Comparison of ENCODE assay signal across 8 cellular contexts in genomic region chr19:45406165-45406956, GRCh38. TPM values are rescaled to one million over a fixed set of nuclear protein-coding genes. Genes with fewer than 3 reads are reported as not detected.
A peak's percentile ranks its signal among the peaks of the same experiment; 100 is the strongest.
DNase-seq lines count a peak whose midpoint lies in the region; ATAC-seq and TF ChIP-seq lines count a peak whose summit lies in the region.

Gene POLR1G (plus strand): TSS chr19:45406644. CDS start chr19:45406697, 53 bp downstream.

- intact Hi-C loops in dendritic cell treated with granulocyte-macrophage colony-stimulating factor and Interleukin-4, amounts not matched to agents 40 ng/mL and 50 ng/mL, for 4 days (cut with micrococcal nuclease), result loop anchor here (1.0 kb wide), 1 partner anchor 17 kb away; the partner anchor contains the start of gene ERCC1
- intact Hi-C loops in left lung (cut with DNase I), result no loop called here

- H3K27me3 Mint-ChIP-seq in dendritic cell treated with granulocyte-macrophage colony-stimulating factor and Interleukin-4, amounts not matched to agents 40 ng/mL and 50 ng/mL, for 4 days, result peaks cover 34% of the 10 kb centered on the region

- H3K4me1 ChIP-seq in left lung, result peaks cover 30 to 62% of the 10 kb centered on the region in 2 donors

- H3K4me3 ChIP-seq in left lung, result peak within 1 kb of the TSS; percentile 70 to 89

- TF ChIP-seq CTCF in left lung (IDR thresholded peaks at IDR 0.05), result no peak

- peaks cover 72% of the 10 kb centered on the region for H3K4me1 Mint-ChIP-seq in dendritic cell treated with granulocyte-macrophage colony-stimulating factor and Interleukin-4, amounts not matched to agents 40 ng/mL and 50 ng/mL, for 4 days (ENCODE audit: low read depth)

- ATAC-seq in GM19324 (IDR thresholded peaks at IDR 0.05; ENCODE audit: low FRiP score, unreplicated experiment), result peak; percentile 77
- ATAC-seq in HG03460 (IDR thresholded peaks at IDR 0.05; ENCODE audit: unreplicated experiment), result peak; percentile 69
- peak; percentile 68 for ATAC-seq in left lung

- peak within 1 kb of the TSS; percentile 92 to 95 for H3K27ac ChIP-seq in left lung

- H3K36me3 Mint-ChIP-seq in dendritic cell treated with granulocyte-macrophage colony-stimulating factor and Interleukin-4, amounts not matched to agents 40 ng/mL and 50 ng/mL, for 4 days (ENCODE audit: low read depth), result peaks cover 11% of the 10 kb centered on the region

- no peaks in the 10 kb centered on the region for H3K9me3 Mint-ChIP-seq in dendritic cell treated with granulocyte-macrophage colony-stimulating factor and Interleukin-4, amounts not matched to agents 40 ng/mL and 50 ng/mL, for 4 days

- H3K9me3 ChIP-seq in left lung, result no peaks in the 10 kb centered on the region

- H3K36me3 ChIP-seq in left lung, result peaks cover 0 to 7% of the 10 kb centered on the region in 2 donors

- peaks cover 0 to 41% of the 10 kb centered on the region in 2 donors for H3K27me3 ChIP-seq in left lung

- H3K27ac Mint-ChIP-seq in dendritic cell treated with granulocyte-macrophage colony-stimulating factor and Interleukin-4, amounts not matched to agents 40 ng/mL and 50 ng/mL, for 4 days, result peak within 1 kb of the TSS; percentile 90

- peak; percentile 75 to 97 (median 88) for DNase-seq in C1 segment of cervical spinal cord (lab: John Stamatoyannopoulos, UW)
- peak; percentile 94 for DNase-seq in NCI-H69 (lab: John Stamatoyannopoulos, UW)
- peak; percentile 72 to 75 for DNase-seq in activated CD4-positive, alpha-beta T cell treated with anti-CD3 and anti-CD28 coated beads, Interleukin-2, amount 50 U/mL, for 4 hours
- peak; percentile 82 to 90 for DNase-seq in left lung
- DNase-seq in stimulated activated CD4-positive, alpha-beta T cell treated with anti-CD3 and anti-CD28 coated beads, Interleukin-2, amount 100 ng/mL, for 4 hours (ENCODE audit: low read depth), result peak; percentile 68

- H3K4me3 Mint-ChIP-seq in dendritic cell treated with granulocyte-macrophage colony-stimulating factor and Interleukin-4, amounts not matched to agents 40 ng/mL and 50 ng/mL, for 4 days, result peak within 1 kb of the TSS; percentile 95

RNA-seq across cellular contexts. Expression of gene POLR1G, which starts in this region (rescaled TPM):
- total RNA-seq in left lung, result 1 to 10 TPM; 4.8 to 6.0 TPM

Comparison
In these comparisons a context has a peak if more than half of its experiments do, and no peak if none do; other contexts are left out.
1. Peak in every context shown above with its lines: DNase-seq, ATAC-seq, H3K4me3 ChIP-seq and H3K27ac ChIP-seq.